1 cellular context compared by ENCODE assay signal in the genomic region with DNA sequence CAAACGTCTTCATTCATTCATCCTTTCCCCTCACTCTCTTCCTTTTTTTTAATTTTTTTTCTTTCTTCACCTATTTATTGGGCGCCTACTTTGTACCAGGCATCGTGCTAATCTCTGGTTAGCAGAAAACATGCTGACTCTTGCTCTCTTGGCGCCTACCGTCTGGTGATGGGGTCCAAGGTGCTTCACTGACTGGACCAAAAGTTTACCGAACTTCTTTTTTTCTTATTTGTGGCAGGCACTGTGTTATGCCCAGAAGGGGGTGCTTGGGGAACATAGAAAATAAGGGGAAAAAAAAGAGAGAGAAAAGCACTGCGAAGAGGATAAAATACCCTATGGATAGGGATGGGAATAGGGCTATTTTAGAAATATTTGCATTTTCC.
TF ChIP-seq lines count a peak whose summit lies in the region.

No MANE protein-coding gene starts in this region.

TF ChIP-seq in SK-N-SH treated with all-trans-retinoic acid at 6 μM for 48 hours, 23 proteins besides CTCF, POLR2A, EP300 and RAD21 (continued from another document):
- TF ChIP-seq, protein P1, sequence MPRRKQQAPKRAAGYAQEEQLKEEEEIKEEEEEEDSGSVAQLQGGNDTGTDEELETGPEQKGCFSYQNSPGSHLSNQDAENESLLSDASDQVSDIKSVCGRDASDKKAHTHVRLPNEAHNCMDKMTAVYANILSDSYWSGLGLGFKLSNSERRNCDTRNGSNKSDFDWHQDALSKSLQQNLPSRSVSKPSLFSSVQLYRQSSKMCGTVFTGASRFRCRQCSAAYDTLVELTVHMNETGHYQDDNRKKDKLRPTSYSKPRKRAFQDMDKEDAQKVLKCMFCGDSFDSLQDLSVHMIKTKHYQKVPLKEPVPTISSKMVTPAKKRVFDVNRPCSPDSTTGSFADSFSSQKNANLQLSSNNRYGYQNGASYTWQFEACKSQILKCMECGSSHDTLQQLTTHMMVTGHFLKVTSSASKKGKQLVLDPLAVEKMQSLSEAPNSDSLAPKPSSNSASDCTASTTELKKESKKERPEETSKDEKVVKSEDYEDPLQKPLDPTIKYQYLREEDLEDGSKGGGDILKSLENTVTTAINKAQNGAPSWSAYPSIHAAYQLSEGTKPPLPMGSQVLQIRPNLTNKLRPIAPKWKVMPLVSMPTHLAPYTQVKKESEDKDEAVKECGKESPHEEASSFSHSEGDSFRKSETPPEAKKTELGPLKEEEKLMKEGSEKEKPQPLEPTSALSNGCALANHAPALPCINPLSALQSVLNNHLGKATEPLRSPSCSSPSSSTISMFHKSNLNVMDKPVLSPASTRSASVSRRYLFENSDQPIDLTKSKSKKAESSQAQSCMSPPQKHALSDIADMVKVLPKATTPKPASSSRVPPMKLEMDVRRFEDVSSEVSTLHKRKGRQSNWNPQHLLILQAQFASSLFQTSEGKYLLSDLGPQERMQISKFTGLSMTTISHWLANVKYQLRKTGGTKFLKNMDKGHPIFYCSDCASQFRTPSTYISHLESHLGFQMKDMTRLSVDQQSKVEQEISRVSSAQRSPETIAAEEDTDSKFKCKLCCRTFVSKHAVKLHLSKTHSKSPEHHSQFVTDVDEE (CRISPR knock-in tag; IDR thresholded peaks at IDR 0.05) = no peak
- TF ChIP-seq ESRRG (CRISPR knock-in tag; IDR thresholded peaks at IDR 0.05) (no peak), CSDC2 (CRISPR knock-in tag; IDR thresholded peaks at IDR 0.05) (no peak), BACH2 (CRISPR knock-in tag; IDR thresholded peaks at IDR 0.05; ENCODE audit: borderline replicate concordance) (no peak), ZNF70 (CRISPR knock-in tag; IDR thresholded peaks at IDR 0.05) (no peak), GLIS3 (CRISPR knock-in tag; IDR thresholded peaks at IDR 0.05) (no peak), PPARA (CRISPR knock-in tag; IDR thresholded peaks at IDR 0.05; ENCODE audit: borderline replicate concordance) (no peak), ZC3H10 (CRISPR knock-in tag; IDR thresholded peaks at IDR 0.05) (no peak), RARB (CRISPR knock-in tag; IDR thresholded peaks at IDR 0.05) (no peak), OSR1 (CRISPR knock-in tag; IDR thresholded peaks at IDR 0.05) (no peak)
